20 cellular contexts compared by ENCODE assay signal in the genomic region with DNA sequence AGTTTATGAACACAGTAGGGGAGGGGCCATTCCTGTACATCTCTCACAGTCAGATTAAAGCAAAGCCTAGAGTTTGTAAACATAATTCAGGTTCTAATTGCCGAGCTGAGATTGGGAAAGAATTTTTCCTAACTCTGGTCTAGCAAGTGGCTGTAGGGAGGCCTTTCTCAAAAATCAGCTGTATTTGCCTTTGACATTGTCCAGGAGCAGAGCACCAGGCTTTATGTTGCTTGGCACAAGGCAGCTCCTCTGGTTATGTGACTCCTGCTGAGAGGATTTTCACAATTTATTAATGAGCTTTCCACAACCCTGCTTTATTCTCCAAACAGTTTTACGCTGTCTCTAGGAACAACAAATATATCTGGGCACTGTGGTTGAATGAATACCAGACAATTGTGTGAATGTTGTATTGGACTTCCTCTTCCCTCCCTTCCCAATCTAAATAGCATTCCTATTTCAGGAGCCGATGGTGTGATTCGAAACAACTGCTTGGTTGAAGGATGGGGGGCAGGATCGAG. TPM values are rescaled to one million over a fixed set of nuclear protein-coding genes. Genes with fewer than 3 reads are reported as not detected.
DNase-seq lines count a peak whose midpoint lies in the region; ATAC-seq, FAIRE-seq and TF ChIP-seq lines count a peak whose summit lies in the region.
"Had no signal": no experiment of that assay in that cellular context is flagged by ENCODE, and none has a peak within 500 bp of the region (broad histone marks: within the 10 kb centered on the region; RNA-seq: fewer than 3 reads in every experiment).

No MANE protein-coding gene starts in this region.

- no peaks in the 10 kb centered on the region for H4K20me1 ChIP-seq in astrocyte (ENCODE audit: insufficient read depth, low read length)

- TF ChIP-seq POLR2A in heart left ventricle (IDR thresholded peaks at IDR 0.05) = no peak

- no peak overlapping the region for H3K9ac ChIP-seq in astrocyte (ENCODE audit: low read length)
- H3K9ac ChIP-seq: BLaER1 treated with 17β-estradiol and CSF1 and Interleukin-3, amounts not matched to agents 10 nM and 100 nM had no signal

- no peak for TF ChIP-seq CTCF in left ventricle myocardium inferior (IDR thresholded peaks at IDR 0.05; ENCODE audit: borderline replicate concordance)
- no peak for TF ChIP-seq CTCF in heart left ventricle (IDR thresholded peaks at IDR 0.05)
- TF ChIP-seq CTCF in astrocyte (IDR thresholded peaks at IDR 0.05; ENCODE audit: insufficient read depth, low read depth, low read length) = no peak
- TF ChIP-seq CTCF in lower lobe of right lung (IDR thresholded peaks at IDR 0.05) = no peak
- no peak for TF ChIP-seq CTCF in upper lobe of right lung (IDR thresholded peaks at IDR 0.05)

- H3K4me1 ChIP-seq in left ventricle myocardium inferior = peaks cover 35% of the 10 kb centered on the region
- peaks cover 0 to 24% (median 12%) of the 10 kb centered on the region in 12 donors for H3K4me1 ChIP-seq in heart left ventricle
- H3K4me1 ChIP-seq in astrocyte (ENCODE audit: insufficient read depth, low read length) = peaks cover 8% of the 10 kb centered on the region
- no peaks in the 10 kb centered on the region for H3K4me1 ChIP-seq in lower lobe of right lung
- H3K4me1 ChIP-seq in upper lobe of right lung = peaks cover 4% of the 10 kb centered on the region
- H3K4me1 ChIP-seq: BLaER1 treated with 17β-estradiol and CSF1 and Interleukin-3, amounts not matched to agents 10 nM and 100 nM had no signal

- H3K4me3 ChIP-seq in left ventricle myocardium inferior (no peak overlapping the region), heart left ventricle (no peak overlapping the region), astrocyte (ENCODE audit: insufficient read depth, low read depth, low read length) (no peak overlapping the region), lower lobe of right lung (no peak overlapping the region), upper lobe of right lung (no peak overlapping the region)
- H3K4me3 ChIP-seq: BLaER1 treated with 17β-estradiol and CSF1 and Interleukin-3, amounts not matched to agents 10 nM and 100 nM had no signal

- no peak overlapping the region for H3K27ac Mint-ChIP-seq in astrocyte (ENCODE audit: unreplicated experiment)

- H3K36me3 Mint-ChIP-seq in astrocyte (ENCODE audit: low read depth, unreplicated experiment) = peaks cover 1% of the 10 kb centered on the region

- no peaks in the 10 kb centered on the region for H3K27me3 Mint-ChIP-seq in astrocyte (ENCODE audit: low read depth, unreplicated experiment)
- H3K27me3 Mint-ChIP-seq: CD8-positive, alpha-beta memory T cell had no signal

- FAIRE-seq in astrocyte (lab: Jason Lieb, UNC) = no peak
- FAIRE-seq: GM12892, H1 had no signal

- intact Hi-C loops in left ventricle myocardium inferior (cut with micrococcal nuclease) (no loop called here), heart left ventricle (cut with DNase I) (loop anchor here in 2 of 10 donors (5.0 kb wide), 2 partner anchors 42 to 47 kb away; no protein-coding TSS in a partner anchor), lower lobe of right lung (cut with DNase I) (no loop called here), upper lobe of right lung (cut with DNase I) (no loop called here)

- H3K9me3 ChIP-seq in left ventricle myocardium inferior (replicated peaks) (no peaks in the 10 kb centered on the region), heart left ventricle (no peaks in the 10 kb centered on the region), astrocyte (ENCODE audit: insufficient read depth, low read depth, low read length) (no peaks in the 10 kb centered on the region), lower lobe of right lung (no peaks in the 10 kb centered on the region), upper lobe of right lung (no peaks in the 10 kb centered on the region)
- H3K9me3 ChIP-seq: BLaER1 treated with 17β-estradiol and CSF1 and Interleukin-3, amounts not matched to agents 10 nM and 100 nM had no signal

- H2AFZ ChIP-seq in astrocyte (ENCODE audit: low read depth, low read length) = no peak overlapping the region

- H3K27me3 ChIP-seq in left ventricle myocardium inferior (ENCODE audit: low read depth) (no peaks in the 10 kb centered on the region), heart left ventricle (no peaks in the 10 kb centered on the region), astrocyte (ENCODE audit: insufficient read depth, low read length) (no peaks in the 10 kb centered on the region), lower lobe of right lung (ENCODE audit: low read depth) (no peaks in the 10 kb centered on the region), upper lobe of right lung (no peaks in the 10 kb centered on the region)
- H3K27me3 ChIP-seq: BLaER1 treated with 17β-estradiol and CSF1 and Interleukin-3, amounts not matched to agents 10 nM and 100 nM had no signal

- WGBS in heart left ventricle, 4 donors = 61 to 63% (median 61%) methylated on average over 5 of the region's 5 CpGs

- H3K27ac ChIP-seq in left ventricle myocardium inferior (replicated peaks) = peak overlapping the region; percentile 78
- peak overlapping the region in 4 of 12 donors; percentile 3 to 50 (median 32) for H3K27ac ChIP-seq in heart left ventricle
- H3K27ac ChIP-seq in astrocyte (ENCODE audit: low read depth, low read length) = peak overlapping the region; percentile 7
- H3K27ac ChIP-seq in lower lobe of right lung = peak overlapping the region; percentile 44
- peak overlapping the region; percentile 25 for H3K27ac ChIP-seq in upper lobe of right lung
- H3K27ac ChIP-seq: BLaER1 treated with 17β-estradiol and CSF1 and Interleukin-3, amounts not matched to agents 10 nM and 100 nM had no signal

- no peak overlapping the region for H3K4me3 Mint-ChIP-seq in astrocyte (ENCODE audit: unreplicated experiment)
- H3K4me3 Mint-ChIP-seq: CD8-positive, alpha-beta memory T cell had no signal

- no peak overlapping the region for H3K4me2 ChIP-seq in astrocyte (ENCODE audit: low read length)
- H3K4me2 ChIP-seq: BLaER1 treated with 17β-estradiol and CSF1 and Interleukin-3, amounts not matched to agents 10 nM and 100 nM had no signal

- no peak for ATAC-seq in heart left ventricle
- ATAC-seq in lower lobe of right lung = no peak
- no peak for ATAC-seq in upper lobe of right lung
- ATAC-seq: SK-N-SH treated with all-trans-retinoic acid at 6 μM for 48 hours had no signal

- H3K36me3 ChIP-seq in left ventricle myocardium inferior = peaks cover 57% of the 10 kb centered on the region
- H3K36me3 ChIP-seq in heart left ventricle = peaks cover 0 to 69% (median 60%) of the 10 kb centered on the region in 9 donors
- H3K36me3 ChIP-seq in astrocyte (ENCODE audit: insufficient read depth, low read length) = peaks cover 4% of the 10 kb centered on the region
- peaks cover 66% of the 10 kb centered on the region for H3K36me3 ChIP-seq in lower lobe of right lung
- peaks cover 53% of the 10 kb centered on the region for H3K36me3 ChIP-seq in upper lobe of right lung

- DNase-seq in left ventricle myocardium inferior (no peak), heart left ventricle (no peak), astrocyte (ENCODE audit: low read depth) (peak; percentile 51), lower lobe of right lung (no peak), upper lobe of right lung (no peak), germinal center (ENCODE audit: low spot score) (no peak), DMS153 treated with DMSO at 0.1 percent for 48 hours (lab: John Stamatoyannopoulos, UW; ENCODE audit: unreplicated experiment) (no peak)
- DNase-seq: CD8-positive, alpha-beta memory T cell; KBM-7; NCI-H1436; NCI-H2029 treated with DMSO at 0.1 percent for 48 hours; NCI-H446 treated with DMSO at 0.1 percent for 48 hours; NCI-H748 treated with DMSO at 0.1 percent for 48 hours; OCI-M1; SHP77 treated with DMSO at 0.1 percent for 48 hours had no signal

- H3K9me3 Mint-ChIP-seq in astrocyte (ENCODE audit: unreplicated experiment) = no peaks in the 10 kb centered on the region
- H3K9me3 Mint-ChIP-seq: CD8-positive, alpha-beta memory T cell had no signal

- H3K79me2 ChIP-seq in astrocyte (ENCODE audit: insufficient read depth, low read length) = no peaks in the 10 kb centered on the region

- H3K4me1 Mint-ChIP-seq in astrocyte (ENCODE audit: low read depth, unreplicated experiment) = peaks cover 2% of the 10 kb centered on the region

RNA-seq across cellular contexts. Expression of a gene that starts 14.9 kb away (rescaled TPM):
- total RNA-seq in left ventricle myocardium inferior = 15.9 TPM
- 10 to 100 TPM in 8 of 9 donors, 1 to 10 TPM in 1; 9.9 to 18.5 (median 12.1) TPM for total RNA-seq in heart left ventricle
- polyA plus RNA-seq in heart left ventricle = 10 to 100 TPM; 10.7 to 28.3 TPM
- total RNA-seq in astrocyte = 14.1 and 18.7 TPM in 2 replicates
- 36.4 TPM for total RNA-seq in lower lobe of right lung
- total RNA-seq in upper lobe of right lung = 31.8 TPM

RNA-seq across cellular contexts. Expression of a gene that starts 23.9 kb away (rescaled TPM):
- total RNA-seq in left ventricle myocardium inferior (not detected), heart left ventricle (under 1 TPM in 4 of 9 donors, not detected in 5; 0.12 to 0.25 (median 0.21) TPM), astrocyte (not detected in 2 replicates), lower lobe of right lung (0.35 TPM), upper lobe of right lung (0.29 TPM)
- polyA plus RNA-seq in heart left ventricle = under 1 TPM; 0.04 to 0.84 TPM
- total RNA-seq: H1, RPMI7951 had no signal
- polyA plus RNA-seq: CD8-positive, alpha-beta memory T cell had no signal
